In the genomic region with DNA sequence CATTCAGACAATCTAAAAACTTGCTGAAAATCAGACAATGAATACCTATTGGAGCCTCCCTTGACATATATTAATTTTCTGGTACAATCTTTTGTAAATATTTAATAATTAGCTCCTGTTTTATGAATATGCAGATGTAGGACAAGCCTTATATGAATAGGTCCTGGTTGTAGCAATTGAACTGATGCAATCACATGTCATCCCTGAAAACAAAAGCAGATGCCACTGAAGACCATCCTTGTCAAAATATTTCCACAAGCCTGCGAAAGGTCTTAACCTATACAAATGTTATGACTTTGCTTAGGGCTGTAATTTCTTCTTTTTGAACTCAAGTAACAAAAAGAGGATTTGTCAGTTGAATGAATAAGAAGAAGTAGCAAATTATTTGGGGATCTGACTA, we compare ENCODE assay signal across 23 cellular contexts.
"Had no signal": no experiment of that assay in that cellular context is flagged by ENCODE, and none has a peak within 500 bp of the region (broad histone marks: within the 10 kb centered on the region; RNA-seq: fewer than 3 reads in every experiment).

No MANE protein-coding gene starts in this region.

- H3K9me3 ChIP-seq: adrenal gland, ascending aorta, gastrocnemius medialis, heart left ventricle, thyroid gland had no signal

- H3K9me3 Mint-ChIP-seq: nephron progenitor cell had no signal

- FAIRE-seq: colon, islet of Langerhans had no signal

- H3K36me3 ChIP-seq: adrenal gland, ascending aorta, gastrocnemius medialis, heart left ventricle, thyroid gland, WERI-Rb-1 had no signal

- H3K27me3 Mint-ChIP-seq: activated naive CD8-positive, alpha-beta T cell had no signal

- H2AFZ ChIP-seq: parathyroid adenoma had no signal

- H3K79me2 ChIP-seq: parathyroid adenoma had no signal

- H3K9ac ChIP-seq: parathyroid adenoma had no signal

- H3K27ac Mint-ChIP-seq: activated CD8-positive, alpha-beta T cell treated with anti-CD3 and anti-CD28 coated beads, Interleukin-2, amount 10 ng/mL, durations not matched to agents 7 days and 5 days; activated naive CD8-positive, alpha-beta T cell; nephron progenitor cell; T-helper 2 cell treated with Interferon-gamma antibody and Interleukin-4, amounts not matched to agents 5 μg/mL and 100 μg/mL, for 36 hours had no signal

- H3K4me3 Mint-ChIP-seq: activated CD8-positive, alpha-beta T cell treated with anti-CD3 and anti-CD28 coated beads, Interleukin-2, amount 10 ng/mL, durations not matched to agents 7 days and 5 days; activated naive CD8-positive, alpha-beta T cell; nephron progenitor cell; T-helper 2 cell treated with Interferon-gamma antibody and Interleukin-4, amounts not matched to agents 5 μg/mL and 100 μg/mL, for 36 hours had no signal

- H3K4me3 ChIP-seq: adrenal gland, ascending aorta, gastrocnemius medialis, heart left ventricle, thyroid gland had no signal

- H3K27ac ChIP-seq: adrenal gland, ascending aorta, gastrocnemius medialis, heart left ventricle, parathyroid adenoma, thyroid gland, WERI-Rb-1 had no signal

- DNase-seq: activated CD4-positive, alpha-beta T cell treated with anti-CD3 and anti-CD28 coated beads for 1 hour; activated CD4-positive, alpha-beta T cell treated with anti-CD3 and anti-CD28 coated beads, Interleukin-2, amount 50 U/mL, for 1 hour; activated CD8-positive, alpha-beta T cell treated with anti-CD3 and anti-CD28 coated beads, Interleukin-2, amount 10 ng/mL, durations not matched to agents 7 days and 5 days; adrenal gland; central memory CD4-positive, alpha-beta T cell; effector memory CD4-positive, alpha-beta T cell; gastrocnemius medialis; heart left ventricle; nephron progenitor cell; nucleus accumbens; right cardiac atrium; stimulated activated CD4-positive, alpha-beta T cell treated with anti-CD3 and anti-CD28 coated beads, Interleukin-12 subunit alpha, Interleukin-12 subunit beta, amount 100 ng/mL, for 4 hours; stimulated activated CD4-positive, alpha-beta T cell treated with anti-CD3 and anti-CD28 coated beads, Interleukin-4, amount 100 ng/mL, for 4 hours; stimulated activated naive CD8-positive, alpha-beta T cell treated with anti-CD3 and anti-CD28 coated beads, Interleukin-15, Interleukin-2, amounts not matched to agents 100 U/mL and 50 U/mL, for 24 hours; substantia nigra; thyroid gland; WERI-Rb-1 had no signal

- H3K4me1 Mint-ChIP-seq: nephron progenitor cell had no signal

- H3K36me3 Mint-ChIP-seq: activated naive CD8-positive, alpha-beta T cell had no signal

- H3K4me1 ChIP-seq: adrenal gland, ascending aorta, gastrocnemius medialis, heart left ventricle, parathyroid adenoma, thyroid gland had no signal

- H3K27me3 ChIP-seq: adrenal gland, ascending aorta, gastrocnemius medialis, heart left ventricle, thyroid gland had no signal
